1 cellular context compared by ENCODE assay signal in the genomic region with DNA sequence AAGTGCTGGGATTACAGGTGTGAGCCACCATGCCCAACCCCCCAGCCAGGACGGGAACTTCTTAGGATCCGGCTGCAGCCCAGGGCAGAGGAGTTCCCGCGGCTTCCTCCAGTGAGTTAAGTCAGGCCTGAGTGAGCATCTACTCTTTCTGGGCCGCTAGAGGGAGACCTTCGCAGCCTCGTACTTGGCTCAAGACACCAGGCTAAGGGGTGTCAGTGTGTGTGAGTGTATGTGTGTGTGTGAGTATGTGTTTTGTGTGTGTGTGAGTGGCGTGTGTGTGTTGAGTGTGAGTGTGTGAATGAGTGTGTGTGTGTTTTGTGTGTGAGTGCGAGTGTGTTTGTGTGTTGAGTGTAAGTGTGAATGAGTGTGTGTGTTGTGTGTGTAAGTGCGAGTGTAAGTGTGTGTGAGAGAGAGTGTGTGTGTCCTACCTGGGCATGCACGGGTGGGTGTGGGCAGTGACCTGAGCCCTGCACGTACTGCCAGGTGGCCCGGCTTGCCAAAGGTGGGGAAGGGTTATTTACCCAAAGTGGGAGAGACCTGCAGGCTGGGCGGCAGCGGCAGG.
TF ChIP-seq lines count a peak whose summit lies in the region.

No MANE protein-coding gene starts in this region.

TF ChIP-seq in HepG2, 621 proteins besides CTCF, POLR2A, EP300 and RAD21 (continued from another document):
- TF ChIP-seq ZBTB3 (CRISPR knock-in tag; IDR thresholded peaks at IDR 0.05; ENCODE audit: borderline replicate concordance, low read depth) (no peak), ZNF598 (CRISPR knock-in tag; IDR thresholded peaks at IDR 0.05; ENCODE audit: borderline replicate concordance) (no peak), CHCHD3 (CRISPR knock-in tag; IDR thresholded peaks at IDR 0.05) (no peak), GATAD1 (CRISPR knock-in tag; IDR thresholded peaks at IDR 0.05) (0 out of 2 replicates have a peak, but pooled peaks have one; percentile 17), ERF (CRISPR knock-in tag; IDR thresholded peaks at IDR 0.05) (no peak), ZNF225 (CRISPR knock-in tag; IDR thresholded peaks at IDR 0.05) (no peak), FOXA3 (CRISPR knock-in tag; IDR thresholded peaks at IDR 0.05) (0 out of 2 replicates have a peak, but pooled peaks have one; percentile 18), ZNF142 (CRISPR knock-in tag; IDR thresholded peaks at IDR 0.05) (no peak), ZBTB42 (CRISPR knock-in tag; IDR thresholded peaks at IDR 0.05) (no peak), TP53 (CRISPR knock-in tag; conservative IDR thresholded peaks at IDR 0.05) (no peak), MYC (CRISPR knock-in tag; IDR thresholded peaks at IDR 0.05; ENCODE audit: borderline replicate concordance) (no peak), BORCS8-MEF2B (CRISPR knock-in tag; IDR thresholded peaks at IDR 0.05) (no peak), NFE2L1 (CRISPR knock-in tag; IDR thresholded peaks at IDR 0.05; ENCODE audit: borderline replicate concordance) (no peak), ARID3A (IDR thresholded peaks at IDR 0.05; ENCODE audit: low read depth, low read length) (no peak), CBFB (CRISPR knock-in tag; IDR thresholded peaks at IDR 0.05) (no peak), ZNF703 (CRISPR knock-in tag; IDR thresholded peaks at IDR 0.05; ENCODE audit: borderline replicate concordance) (no peak), NFAT5 (CRISPR knock-in tag; IDR thresholded peaks at IDR 0.05) (no peak)
- TF ChIP-seq, protein P1, sequence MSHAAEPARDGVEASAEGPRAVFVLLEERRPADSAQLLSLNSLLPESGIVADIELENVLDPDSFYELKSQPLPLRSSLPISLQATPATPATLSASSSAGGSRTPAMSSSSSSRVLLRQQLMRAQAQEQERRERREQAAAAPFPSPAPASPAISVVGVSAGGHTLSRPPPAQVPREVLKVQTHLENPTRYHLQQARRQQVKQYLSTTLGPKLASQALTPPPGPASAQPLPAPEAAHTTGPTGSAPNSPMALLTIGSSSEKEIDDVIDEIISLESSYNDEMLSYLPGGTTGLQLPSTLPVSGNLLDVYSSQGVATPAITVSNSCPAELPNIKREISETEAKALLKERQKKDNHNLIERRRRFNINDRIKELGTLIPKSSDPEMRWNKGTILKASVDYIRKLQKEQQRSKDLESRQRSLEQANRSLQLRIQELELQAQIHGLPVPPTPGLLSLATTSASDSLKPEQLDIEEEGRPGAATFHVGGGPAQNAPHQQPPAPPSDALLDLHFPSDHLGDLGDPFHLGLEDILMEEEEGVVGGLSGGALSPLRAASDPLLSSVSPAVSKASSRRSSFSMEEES (CRISPR knock-in tag; IDR thresholded peaks at IDR 0.05), result no peak
